8 cellular contexts compared by ENCODE assay signal in genomic region chr16:11916524-11917285, GRCh38. TPM values are rescaled to one million over a fixed set of nuclear protein-coding genes. Genes with fewer than 3 reads are reported as not detected.
DNase-seq lines count a peak whose midpoint lies in the region; ATAC-seq, FAIRE-seq and TF ChIP-seq lines count a peak whose summit lies in the region.

No MANE protein-coding gene starts in this region.

- peak overlapping the region; percentile 76 for H2AFZ ChIP-seq in osteoblast (ENCODE audit: low read length)

- TF ChIP-seq CTCF in 22Rv1 (IDR thresholded peaks at IDR 0.05) (no peak), osteoblast (IDR thresholded peaks at IDR 0.05; ENCODE audit: extremely low read depth, low read depth, low read length) (peak; percentile 31)

- H3K79me2 ChIP-seq in osteoblast (ENCODE audit: insufficient read depth, low read length), result peaks cover 37% of the 10 kb centered on the region

- ATAC-seq in esophagus mucosa (peak; percentile 64), HG03460 (IDR thresholded peaks at IDR 0.05; ENCODE audit: unreplicated experiment) (no peak), HG03565 (IDR thresholded peaks at IDR 0.05; ENCODE audit: unreplicated experiment) (no peak)

- H3K4me1 ChIP-seq in osteoblast (ENCODE audit: insufficient read depth, low read length), result peaks cover 29% of the 10 kb centered on the region

- peak overlapping the region; percentile 87 for H3K27ac ChIP-seq in 22Rv1
- H3K27ac ChIP-seq in osteoblast (ENCODE audit: low read depth, low read length), result peak overlapping the region; percentile 70

- H3K4me2 ChIP-seq in osteoblast (ENCODE audit: insufficient read depth, low read length), result peak overlapping the region; percentile 85

- no peaks in the 10 kb centered on the region for H3K36me3 ChIP-seq in osteoblast (ENCODE audit: insufficient read depth, low read length)

- DNase-seq in GM19239 (ENCODE audit: insufficient read length, low spot score), result no peak
- DNase-seq in SK-MEL-5 (ENCODE audit: low read depth, low spot score), result peak; percentile 6
- DNase-seq in osteoblast (ENCODE audit: insufficient read length, low spot score, missing footprints), result peak; percentile 94
- DNase-seq in activated CD4-positive, alpha-beta T cell treated with anti-CD3 and anti-CD28 coated beads for 1 hour, result no peak

- FAIRE-seq in GM19239 (lab: Jason Lieb, UNC), result peak; percentile 14

- H3K9me3 ChIP-seq in osteoblast (ENCODE audit: low read depth, low read length), result no peaks in the 10 kb centered on the region

- H3K4me3 ChIP-seq in osteoblast (ENCODE audit: insufficient read depth, low read length), result peak overlapping the region; percentile 93

- in situ Hi-C loops in SK-MEL-5 (cut with HindIII; ENCODE audit: low pct_unique_long_range_greater_than_20kb, low sequenced_read_pairs), result no loop called here

- peaks cover 24% of the 10 kb centered on the region for H4K20me1 ChIP-seq in osteoblast (ENCODE audit: insufficient read depth, low read length)

- H3K27me3 ChIP-seq in osteoblast (ENCODE audit: insufficient read depth, low read length), result no peaks in the 10 kb centered on the region

RNA-seq across cellular contexts. Expression of gene GSPT1, which starts 0.9 kb away (rescaled TPM):
- total RNA-seq in SK-MEL-5 (2014; rRNA removed; shearing (Covaris generic)), result 47.3 and 55.6 TPM in 2 replicates
- 79.0 and 109 TPM in 2 replicates for polyA plus RNA-seq in SK-MEL-5 (2015; cell fraction: cytosol; rRNA removed)
- polyA plus RNA-seq in SK-MEL-5 (2015; cell fraction: nucleus; rRNA removed), result 42.0 and 87.9 TPM in 2 replicates
- total RNA-seq in esophagus mucosa (110 TPM), osteoblast (109 and 113 TPM in 2 replicates)

RNA-seq across cellular contexts. Expression of gene NPIPB2, which starts 25.1 kb away (rescaled TPM):
- total RNA-seq in SK-MEL-5 (2014; rRNA removed; shearing (Covaris generic)), result 0.61 and 1.2 TPM in 2 replicates
- polyA plus RNA-seq in SK-MEL-5 (2015; cell fraction: cytosol; rRNA removed), result 3.0 TPM in 1 of 2 replicates, not detected in the other
- polyA plus RNA-seq in SK-MEL-5 (2015; cell fraction: nucleus; rRNA removed), result 28.8 and 43.4 TPM in 2 replicates
- total RNA-seq in esophagus mucosa (6.3 TPM), osteoblast (1.8 and 4.7 TPM in 2 replicates)

RNA-seq across cellular contexts. Expression of gene TNFRSF17, which starts 48.3 kb away (rescaled TPM):
- not detected in 2 replicates for total RNA-seq in SK-MEL-5 (2014; rRNA removed; shearing (Covaris generic))
- polyA plus RNA-seq in SK-MEL-5 (2015; cell fraction: cytosol; rRNA removed), result not detected in 2 replicates
- polyA plus RNA-seq in SK-MEL-5 (2015; cell fraction: nucleus; rRNA removed), result not detected in 2 replicates
- total RNA-seq in esophagus mucosa (0.24 TPM), osteoblast (not detected in 2 replicates)

RNA-seq across cellular contexts. Expression of gene SNX29, which starts 59.8 kb away (rescaled TPM):
- total RNA-seq in SK-MEL-5 (2014; rRNA removed; shearing (Covaris generic)), result 7.2 and 7.7 TPM in 2 replicates
- 4.3 and 8.4 TPM in 2 replicates for polyA plus RNA-seq in SK-MEL-5 (2015; cell fraction: cytosol; rRNA removed)
- 2.5 and 4.4 TPM in 2 replicates for polyA plus RNA-seq in SK-MEL-5 (2015; cell fraction: nucleus; rRNA removed)
- total RNA-seq in esophagus mucosa, result 16.6 TPM
- total RNA-seq in osteoblast, result 30.8 and 34.5 TPM in 2 replicates

Comparison
In these comparisons a context has a peak if more than half of its experiments do, and no peak if none do; other contexts are left out.
1. DNase-seq: peak in SK-MEL-5 (single experiment) and osteoblast (single experiment); none in GM19239 (single experiment) and activated CD4-positive, alpha-beta T cell treated with anti-CD3 and anti-CD28 coated beads for 1 hour (single experiment).